1 cellular context compared by ENCODE assay signal in genomic region chr3:104578558-104578957, GRCh38.
TF ChIP-seq lines count a peak whose summit lies in the region.

No MANE protein-coding gene starts in this region.

TF ChIP-seq in GM23338, 12 proteins besides CTCF, POLR2A, EP300 and RAD21 (continued from another document):
- TF ChIP-seq REST (IDR thresholded peaks at IDR 0.05; ENCODE audit: unreplicated experiment) (no peak), ZNF331 (CRISPR knock-in tag; IDR thresholded peaks at IDR 0.05; ENCODE audit: low read depth) (no peak), JUNB (IDR thresholded peaks at IDR 0.05; ENCODE audit: unreplicated experiment) (no peak)
- TF ChIP-seq, protein P1, sequence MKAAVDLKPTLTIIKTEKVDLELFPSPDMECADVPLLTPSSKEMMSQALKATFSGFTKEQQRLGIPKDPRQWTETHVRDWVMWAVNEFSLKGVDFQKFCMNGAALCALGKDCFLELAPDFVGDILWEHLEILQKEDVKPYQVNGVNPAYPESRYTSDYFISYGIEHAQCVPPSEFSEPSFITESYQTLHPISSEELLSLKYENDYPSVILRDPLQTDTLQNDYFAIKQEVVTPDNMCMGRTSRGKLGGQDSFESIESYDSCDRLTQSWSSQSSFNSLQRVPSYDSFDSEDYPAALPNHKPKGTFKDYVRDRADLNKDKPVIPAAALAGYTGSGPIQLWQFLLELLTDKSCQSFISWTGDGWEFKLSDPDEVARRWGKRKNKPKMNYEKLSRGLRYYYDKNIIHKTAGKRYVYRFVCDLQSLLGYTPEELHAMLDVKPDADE (IDR thresholded peaks at IDR 0.05) = no peak
